In genomic region chr16:72711823-72712222, GRCh38 we compare ENCODE assay signal across 18 cellular contexts.
DNase-seq lines count a peak whose midpoint lies in the region; ATAC-seq and FAIRE-seq lines count a peak whose summit lies in the region.
"Had no signal": no experiment of that assay in that cellular context is flagged by ENCODE, and none has a peak within 500 bp of the region (broad histone marks: within the 10 kb centered on the region; RNA-seq: fewer than 3 reads in every experiment).

No MANE protein-coding gene starts in this region.

- no peaks in the 10 kb centered on the region for H3K27me3 ChIP-seq in GM23248 (replicated peaks; ENCODE audit: insufficient read depth)
- H3K27me3 ChIP-seq in adipocyte (replicated peaks; ENCODE audit: control insufficient read depth, insufficient read depth, low read length), result no peaks in the 10 kb centered on the region
- H3K27me3 ChIP-seq: BE2C had no signal

- H3K36me3 ChIP-seq in GM23248 (ENCODE audit: low read depth) (no peaks in the 10 kb centered on the region), adipocyte (ENCODE audit: control insufficient read depth, insufficient read depth, low read length, severe bottlenecking) (no peaks in the 10 kb centered on the region)
- H3K36me3 ChIP-seq: BE2C, HAP-1 had no signal

- ATAC-seq in GM21786 (IDR thresholded peaks at IDR 0.05; ENCODE audit: unreplicated experiment) (no peak), GM18867 (IDR thresholded peaks at IDR 0.05; ENCODE audit: unreplicated experiment) (no peak)
- ATAC-seq: A549, HepG2 had no signal

- peak; percentile 6 for DNase-seq in GM23248
- peak; percentile 3 for DNase-seq in adipocyte (ENCODE audit: low read depth)
- no peak for DNase-seq in stimulated activated CD4-positive, alpha-beta T cell treated with anti-CD3 and anti-CD28 coated beads, Interleukin-1b, Interleukin-23, amount 100 ng/mL, for 48 hours
- DNase-seq: BE2C; CD4-positive, alpha-beta memory T cell; DMS153; HFFc6 had no signal

- no peak overlapping the region for H3K27ac ChIP-seq in GM23248
- H3K27ac ChIP-seq: A549, C4-2B had no signal

- in situ Hi-C loops in GM23248 (cut with MboI), result no loop called here

- H3K4me1 ChIP-seq in GM23248 (ENCODE audit: insufficient read depth) (no peaks in the 10 kb centered on the region; the same call in 1 of the 2 replicates), adipocyte (ENCODE audit: control insufficient read depth, insufficient read depth, low read length) (peaks cover 8% of the 10 kb centered on the region)
- H3K4me1 ChIP-seq: A549, BE2C, HAP-1 had no signal

- H3K9me3 ChIP-seq in GM23248 (ENCODE audit: low read depth) (no peaks in the 10 kb centered on the region), adipocyte (ENCODE audit: control insufficient read depth, low read length) (peaks cover 45% of the 10 kb centered on the region)
- H3K9me3 ChIP-seq: BE2C had no signal

- WGBS in GM23248 (ENCODE audit: low coverage in 1 of 2, low lambda C conversion rate in 2 of 2, missing lambda C conversion rate in 2 of 2), 2 experiments, result 85 to 87% methylated on average over 1 of the region's 1 CpG

- H3K79me2 ChIP-seq in GM23248 (ENCODE audit: insufficient read depth), result no peaks in the 10 kb centered on the region

- no peaks in the 10 kb centered on the region for H3K9me2 ChIP-seq in GM23248 (ENCODE audit: insufficient read depth)

- H3F3A ChIP-seq in GM23248 (ENCODE audit: insufficient read depth), result no peaks in the 10 kb centered on the region

- H3K4me2 ChIP-seq in GM23248 (ENCODE audit: unreplicated experiment), result no peak overlapping the region
- H3K4me2 ChIP-seq: A549 had no signal

- H3K4me3 ChIP-seq in GM23248, result no peak overlapping the region
- no peak overlapping the region for H3K4me3 ChIP-seq in adipocyte (ENCODE audit: low read length)
- H3K4me3 ChIP-seq: A549, HAP-1 had no signal

- no peak overlapping the region for H3K9ac ChIP-seq in GM23248
- no peak overlapping the region for H3K9ac ChIP-seq in adipocyte (ENCODE audit: low read length)

- FAIRE-seq in A204.1 (lab: Jason Lieb, UNC) (peak; percentile 19), islet of Langerhans (lab: Jason Lieb, UNC) (peak; percentile 76)
- FAIRE-seq: A549, GM12891, H1, HepG2, HTR-8/SVneo had no signal

- no peaks in the 10 kb centered on the region for H4K20me1 ChIP-seq in GM23248 (ENCODE audit: insufficient read depth)

- no peak overlapping the region for H2AFZ ChIP-seq in GM23248
